13 cellular contexts compared by ENCODE assay signal in the genomic region with DNA sequence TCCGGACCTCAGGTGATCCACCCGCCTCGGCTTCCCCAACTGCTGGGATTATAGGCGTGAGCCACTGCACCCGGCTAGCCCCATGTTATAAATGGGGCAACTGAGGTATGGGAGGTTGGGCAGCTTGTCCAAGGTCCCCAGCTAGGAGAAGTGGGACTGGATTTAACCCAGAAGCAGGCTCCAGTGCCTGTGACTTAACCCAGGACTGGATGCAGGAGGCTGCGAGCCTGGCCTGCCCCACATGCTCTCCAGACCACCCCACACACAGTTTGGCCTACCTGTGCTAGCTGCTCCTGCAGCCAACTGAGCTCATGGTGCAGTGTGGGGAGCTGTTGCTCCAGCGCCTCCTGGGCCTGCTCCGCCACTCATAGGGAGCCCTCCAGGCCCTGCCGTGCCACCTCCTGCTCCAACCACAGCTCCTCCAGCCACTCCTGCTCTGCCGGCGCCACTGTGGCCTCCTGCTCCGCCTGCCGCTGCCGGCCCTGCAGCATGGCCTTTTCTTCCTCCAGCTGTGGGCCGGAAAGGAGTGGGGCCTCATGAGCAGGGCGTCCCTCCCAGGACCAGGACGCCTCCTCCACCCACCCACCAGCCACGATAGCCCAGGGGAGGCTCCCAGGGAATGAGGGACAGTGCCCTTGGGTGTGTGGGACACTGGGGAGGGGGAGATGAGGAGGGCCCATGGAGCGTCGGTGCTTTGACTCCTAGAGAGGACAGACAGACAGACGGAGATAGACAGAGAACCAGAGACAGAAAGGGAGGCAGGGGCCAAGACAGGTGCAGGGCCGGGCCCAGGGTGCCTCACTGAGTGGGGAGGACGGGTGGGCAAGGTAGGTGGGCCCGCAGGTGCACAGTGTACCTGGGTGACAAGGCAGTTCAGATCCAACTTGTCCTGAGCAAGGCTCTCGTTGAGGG. TPM values are rescaled to one million over a fixed set of nuclear protein-coding genes. Genes with fewer than 3 reads are reported as not detected.
DNase-seq lines count a peak whose midpoint lies in the region; ATAC-seq and TF ChIP-seq lines count a peak whose summit lies in the region.
"Had no signal": no experiment of that assay in that cellular context is flagged by ENCODE, and none has a peak within 500 bp of the region (broad histone marks: within the 10 kb centered on the region; RNA-seq: fewer than 3 reads in every experiment).

No MANE protein-coding gene starts in this region.

- H3K9me3 ChIP-seq in upper lobe of right lung (no peaks in the 10 kb centered on the region), GM23248 (ENCODE audit: low read depth) (no peaks in the 10 kb centered on the region)
- H3K9me3 ChIP-seq: neutrophil had no signal

- DNase-seq in activated naive CD4-positive, alpha-beta T cell treated with Interleukin-2 at 50 U/mL for 16 hours: peak; percentile 1
- no peak for DNase-seq in activated naive CD4-positive, alpha-beta T cell (lab: John Stamatoyannopoulos, UW)
- peak; percentile 21 for DNase-seq in activated naive CD4-positive, alpha-beta T cell treated with anti-CD3 and anti-CD28 coated beads, Interleukin-2, amount 10 ng/mL, durations not matched to agents 7 days and 5 days
- DNase-seq in mesenteric fat pad (ENCODE audit: low spot score) (peak; percentile 94), upper lobe of right lung (peak; percentile 74), GM23248 (no peak), HFFc6 (no peak), NCI-H1694 (lab: John Stamatoyannopoulos, UW) (no peak)

- H3K9me3 Mint-ChIP-seq in activated naive CD4-positive, alpha-beta T cell treated with anti-CD3 and anti-CD28 coated beads, Interleukin-2, amount 10 ng/mL, durations not matched to agents 7 days and 5 days: no peaks in the 10 kb centered on the region
- no peaks in the 10 kb centered on the region for H3K9me3 Mint-ChIP-seq in HFFc6
- H3K9me3 Mint-ChIP-seq: activated T-helper 17 cell treated with anti-CD3 and anti-CD28 coated beads, Interleukin-2, amount 50 U/mL, for 72 hours had no signal

- 91% methylated on average over 25 of the region's 25 CpGs for WGBS in GM23248 (ENCODE audit: low coverage in 1 of 2, low lambda C conversion rate in 2 of 2, missing lambda C conversion rate in 2 of 2), 2 experiments

- H3K79me2 ChIP-seq in GM23248 (ENCODE audit: insufficient read depth): no peaks in the 10 kb centered on the region

- no peaks in the 10 kb centered on the region for H3K9me2 ChIP-seq in GM23248 (ENCODE audit: insufficient read depth)

- no peaks in the 10 kb centered on the region for H3K27me3 Mint-ChIP-seq in activated naive CD4-positive, alpha-beta T cell treated with anti-CD3 and anti-CD28 coated beads, Interleukin-2, amount 10 ng/mL, durations not matched to agents 7 days and 5 days
- H3K27me3 Mint-ChIP-seq in HFFc6 (ENCODE audit: insufficient read depth): no peaks in the 10 kb centered on the region
- H3K27me3 Mint-ChIP-seq: activated T-helper 17 cell treated with anti-CD3 and anti-CD28 coated beads, Interleukin-2, amount 50 U/mL, for 72 hours had no signal

- H2AFZ ChIP-seq in GM23248: no peak overlapping the region

- H3K4me3 ChIP-seq in upper lobe of right lung (no peak overlapping the region), GM23248 (no peak overlapping the region)
- H3K4me3 ChIP-seq: cardiac muscle cell had no signal

- no peaks in the 10 kb centered on the region for H3K27me3 ChIP-seq in upper lobe of right lung
- no peaks in the 10 kb centered on the region for H3K27me3 ChIP-seq in GM23248 (replicated peaks; ENCODE audit: insufficient read depth)
- H3K27me3 ChIP-seq: cardiac muscle cell, neutrophil had no signal

- intact Hi-C loops in upper lobe of right lung (cut with DNase I): no loop called here

- H3K4me1 ChIP-seq in upper lobe of right lung: no peaks in the 10 kb centered on the region
- peaks cover 6% of the 10 kb centered on the region for H3K4me1 ChIP-seq in GM23248 (ENCODE audit: insufficient read depth)

- H3K9ac ChIP-seq in GM23248: no peak overlapping the region

- CTCF ChIA-PET in activated naive CD4-positive, alpha-beta T cell treated with anti-CD3 and anti-CD28 coated beads, Interleukin-2, amount 10 ng/mL, durations not matched to agents 7 days and 5 days (lab: Charles Lee): interaction anchor here (1.1 to 2.0 kb wide), 8 partner anchors 9 to 83 kb away, joined by 3 to 9 read pairs (median 4); no protein-coding TSS in a partner anchor

- no peak for TF ChIP-seq CTCF in upper lobe of right lung (IDR thresholded peaks at IDR 0.05)
- TF ChIP-seq CTCF in HFFc6 (IDR thresholded peaks at IDR 0.05): no peak

- H3K4me3 Mint-ChIP-seq in activated naive CD4-positive, alpha-beta T cell treated with anti-CD3 and anti-CD28 coated beads, Interleukin-2, amount 10 ng/mL, durations not matched to agents 7 days and 5 days: no peak overlapping the region
- H3K4me3 Mint-ChIP-seq in HFFc6: no peak overlapping the region
- H3K4me3 Mint-ChIP-seq: activated T-helper 17 cell treated with anti-CD3 and anti-CD28 coated beads, Interleukin-2, amount 50 U/mL, for 72 hours had no signal

- no peak overlapping the region for H3K27ac ChIP-seq in upper lobe of right lung
- no peak overlapping the region for H3K27ac ChIP-seq in GM23248
- H3K27ac ChIP-seq: cardiac muscle cell, epithelial cell of prostate, neutrophil had no signal

- H4K20me1 ChIP-seq in GM23248 (ENCODE audit: insufficient read depth): no peaks in the 10 kb centered on the region

- H3K36me3 Mint-ChIP-seq in activated naive CD4-positive, alpha-beta T cell treated with anti-CD3 and anti-CD28 coated beads, Interleukin-2, amount 10 ng/mL, durations not matched to agents 7 days and 5 days: peaks cover 38% of the 10 kb centered on the region
- peaks cover 19% of the 10 kb centered on the region for H3K36me3 Mint-ChIP-seq in HFFc6 (ENCODE audit: low read depth)

- H3K36me3 ChIP-seq in upper lobe of right lung (peaks cover 88% of the 10 kb centered on the region), GM23248 (ENCODE audit: low read depth) (no peaks in the 10 kb centered on the region; the same call in 1 of the 2 replicates)

- no peaks in the 10 kb centered on the region for H3K4me1 Mint-ChIP-seq in activated naive CD4-positive, alpha-beta T cell treated with anti-CD3 and anti-CD28 coated beads, Interleukin-2, amount 10 ng/mL, durations not matched to agents 7 days and 5 days
- H3K4me1 Mint-ChIP-seq in HFFc6 (ENCODE audit: low read depth): no peaks in the 10 kb centered on the region
- H3K4me1 Mint-ChIP-seq: activated T-helper 17 cell treated with anti-CD3 and anti-CD28 coated beads, Interleukin-2, amount 50 U/mL, for 72 hours had no signal

- peak; percentile 1 for ATAC-seq in upper lobe of right lung

- no peak overlapping the region for H3K4me2 ChIP-seq in GM23248 (ENCODE audit: unreplicated experiment)

- peaks cover 9% of the 10 kb centered on the region for H3F3A ChIP-seq in GM23248 (ENCODE audit: insufficient read depth)

- H3K27ac Mint-ChIP-seq in activated naive CD4-positive, alpha-beta T cell treated with anti-CD3 and anti-CD28 coated beads, Interleukin-2, amount 10 ng/mL, durations not matched to agents 7 days and 5 days: no peak overlapping the region
- no peak overlapping the region for H3K27ac Mint-ChIP-seq in HFFc6
- H3K27ac Mint-ChIP-seq: activated T-helper 17 cell treated with anti-CD3 and anti-CD28 coated beads, Interleukin-2, amount 50 U/mL, for 72 hours had no signal

- in situ Hi-C loops in GM23248 (cut with MboI): no loop called here

RNA-seq across cellular contexts. Expression of a gene that starts 12.4 kb away (rescaled TPM):
- 25.8 TPM for total RNA-seq in mesenteric fat pad
- total RNA-seq in upper lobe of right lung: 31.2 TPM
- total RNA-seq in GM23248 (2014; rRNA removed; shearing (Covaris generic)): 18.6 and 41.0 TPM in 2 replicates
- 21.2 and 22.5 TPM in 2 replicates for polyA plus RNA-seq in GM23248 (2016; fragmentation: Nextera tagmentation; extraction: Ambion mirVana)
- 10 to 100 TPM; 37.0 to 43.3 (median 39.0) TPM for total RNA-seq in HFFc6 (2021; fragmentation: NEBNext Ultra II Directional; extraction: Animal tissue kit (Norgen Biotek cat#: 25700))

RNA-seq across cellular contexts. Expression of a gene that starts 41.0 kb away (rescaled TPM):
- total RNA-seq in mesenteric fat pad: 6,165 TPM
- 6,622 TPM for total RNA-seq in upper lobe of right lung
- under 0.01 TPM in 1 of 2 replicates, not detected in the other for total RNA-seq in GM23248 (2014; rRNA removed; shearing (Covaris generic))
- polyA plus RNA-seq in GM23248 (2016; fragmentation: Nextera tagmentation; extraction: Ambion mirVana): not detected in 2 replicates
- total RNA-seq in HFFc6 (2021; fragmentation: NEBNext Ultra II Directional; extraction: Animal tissue kit (Norgen Biotek cat#: 25700)): 1,000 to 10,000 TPM; 1,191 to 2,394 (median 1,819) TPM
- polyA plus RNA-seq: cardiac muscle cell, urinary bladder had no signal

Comparison
In these comparisons a context has a peak if more than half of its experiments do, and no peak if none do; other contexts are left out.
1. DNase-seq: peak in activated naive CD4-positive, alpha-beta T cell treated with Interleukin-2 at 50 U/mL for 16 hours (single experiment), activated naive CD4-positive, alpha-beta T cell treated with anti-CD3 and anti-CD28 coated beads, Interleukin-2, amount 10 ng/mL, durations not matched to agents 7 days and 5 days (single experiment), mesenteric fat pad (single experiment) and upper lobe of right lung (single experiment); none in activated naive CD4-positive, alpha-beta T cell (0 of 4), GM23248 (single experiment), HFFc6 (single experiment) and NCI-H1694 (single experiment).
2. RNA of a gene that starts 41.0 kb away (total RNA-seq): 6,622 TPM in upper lobe of right lung (single experiment), 6,165 TPM in mesenteric fat pad (single experiment) and 1,191 to 2,394 TPM in HFFc6; under 0.01 TPM in GM23248; every median in the first group is over 1,000 times any median in the second.